In the genomic region with DNA sequence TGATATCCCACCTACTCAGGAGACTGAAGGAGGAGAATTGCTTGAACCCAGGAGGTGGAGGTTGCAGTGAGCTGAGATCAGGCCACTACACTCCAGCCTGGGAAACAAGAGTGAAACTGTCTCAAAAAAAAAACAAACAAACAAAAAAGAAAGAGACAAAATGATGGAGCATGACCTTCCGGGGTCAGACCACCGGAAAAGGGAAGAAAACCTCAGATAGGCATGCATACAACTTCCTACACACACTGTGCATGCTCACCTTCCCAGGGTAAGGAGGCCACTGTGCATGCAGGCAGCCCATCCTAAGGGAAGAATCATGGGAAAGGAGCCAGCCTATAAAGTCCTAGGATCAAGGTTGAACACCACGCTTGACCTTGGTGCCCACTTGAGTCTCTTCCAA, we compare ENCODE assay signal across 26 cellular contexts.
"Had no signal": no experiment of that assay in that cellular context is flagged by ENCODE, and none has a peak within 500 bp of the region (broad histone marks: within the 10 kb centered on the region; RNA-seq: fewer than 3 reads in every experiment).

No MANE protein-coding gene starts in this region.

- H3K36me3 ChIP-seq: gastrocnemius medialis, suprapubic skin, transverse colon, upper lobe of right lung, uterus had no signal

- H3K27me3 ChIP-seq: gastrocnemius medialis, suprapubic skin, transverse colon, upper lobe of right lung, uterus had no signal

- DNase-seq: effector CD8-positive, alpha-beta T cell; endodermal cell; gastrocnemius medialis; head of caudate nucleus; natural killer cell; stimulated activated CD4-positive, alpha-beta T cell treated with anti-CD3 and anti-CD28 coated beads, Interleukin-12 subunit alpha, Interleukin-12 subunit beta, amount 100 ng/mL, for 4 hours; stimulated activated CD4-positive, alpha-beta T cell treated with anti-CD3 and anti-CD28 coated beads, Interleukin-1b, Interleukin-23, amount 100 ng/mL, for 48 hours; stimulated activated CD4-positive, alpha-beta T cell treated with anti-CD3 and anti-CD28 coated beads, Interleukin-4, amount 100 ng/mL, for 1 hour; stimulated activated CD8-positive, alpha-beta memory T cell treated with anti-CD3 and anti-CD28 coated beads, Interleukin-4, amount 100 ng/mL, for 48 hours; stimulated activated naive CD4-positive, alpha-beta T cell; stimulated activated naive CD8-positive, alpha-beta T cell treated with anti-CD3 and anti-CD28 coated beads, Interleukin-15, amount 100 ng/mL, for 72 hours; transverse colon; upper lobe of right lung; uterus had no signal

- H3K4me1 Mint-ChIP-seq: endodermal cell; memory B cell; natural killer cell; stimulated activated naive CD8-positive, alpha-beta T cell treated with anti-CD3 and anti-CD28 coated beads, Interleukin-15, amount 100 ng/mL, for 72 hours had no signal

- H3K27me3 Mint-ChIP-seq: dendritic cell treated with granulocyte-macrophage colony-stimulating factor and Interleukin-4, amounts not matched to agents 40 ng/mL and 50 ng/mL, for 4 days; memory B cell; progenitor cell of endocrine pancreas; stimulated activated naive CD8-positive, alpha-beta T cell treated with anti-CD3 and anti-CD28 coated beads, Interleukin-15, amount 100 ng/mL, for 72 hours had no signal

- ATAC-seq: esophagus mucosa; gastrocnemius medialis; left lobe of liver; natural killer cell; sciatic nerve; stimulated activated naive CD8-positive, alpha-beta T cell treated with anti-CD3 and anti-CD28 coated beads, Interleukin-15, amount 100 ng/mL, for 72 hours had no signal

- H3K9me3 Mint-ChIP-seq: dendritic cell treated with granulocyte-macrophage colony-stimulating factor and Interleukin-4, amounts not matched to agents 40 ng/mL and 50 ng/mL, for 4 days; endodermal cell; memory B cell; natural killer cell; stimulated activated naive CD8-positive, alpha-beta T cell treated with anti-CD3 and anti-CD28 coated beads, Interleukin-15, amount 100 ng/mL, for 72 hours had no signal

- H3K4me3 Mint-ChIP-seq: dendritic cell treated with granulocyte-macrophage colony-stimulating factor and Interleukin-4, amounts not matched to agents 40 ng/mL and 50 ng/mL, for 4 days; endodermal cell; memory B cell; natural killer cell; neural crest cell; stimulated activated naive CD8-positive, alpha-beta T cell treated with anti-CD3 and anti-CD28 coated beads, Interleukin-15, amount 100 ng/mL, for 72 hours had no signal

- H3K36me3 Mint-ChIP-seq: memory B cell, natural killer cell had no signal

- H3K4me1 ChIP-seq: gastrocnemius medialis, parathyroid adenoma, suprapubic skin, transverse colon, upper lobe of right lung, uterus had no signal

- H3K4me2 ChIP-seq: smooth muscle cell had no signal

- H3K27ac Mint-ChIP-seq: dendritic cell treated with granulocyte-macrophage colony-stimulating factor and Interleukin-4, amounts not matched to agents 40 ng/mL and 50 ng/mL, for 4 days; endodermal cell; memory B cell; natural killer cell; progenitor cell of endocrine pancreas; stimulated activated naive CD8-positive, alpha-beta T cell treated with anti-CD3 and anti-CD28 coated beads, Interleukin-15, amount 100 ng/mL, for 72 hours had no signal

- H3K9ac ChIP-seq: parathyroid adenoma had no signal

- H3K27ac ChIP-seq: epithelial cell of prostate, gastrocnemius medialis, parathyroid adenoma, suprapubic skin, transverse colon, upper lobe of right lung, uterus had no signal

- H3K4me3 ChIP-seq: gastrocnemius medialis, lung, smooth muscle cell, suprapubic skin, transverse colon, upper lobe of right lung, uterus had no signal

- H3K9me3 ChIP-seq: gastrocnemius medialis, suprapubic skin, transverse colon, upper lobe of right lung, uterus had no signal
